10 cellular contexts compared by ENCODE assay signal in the genomic region with DNA sequence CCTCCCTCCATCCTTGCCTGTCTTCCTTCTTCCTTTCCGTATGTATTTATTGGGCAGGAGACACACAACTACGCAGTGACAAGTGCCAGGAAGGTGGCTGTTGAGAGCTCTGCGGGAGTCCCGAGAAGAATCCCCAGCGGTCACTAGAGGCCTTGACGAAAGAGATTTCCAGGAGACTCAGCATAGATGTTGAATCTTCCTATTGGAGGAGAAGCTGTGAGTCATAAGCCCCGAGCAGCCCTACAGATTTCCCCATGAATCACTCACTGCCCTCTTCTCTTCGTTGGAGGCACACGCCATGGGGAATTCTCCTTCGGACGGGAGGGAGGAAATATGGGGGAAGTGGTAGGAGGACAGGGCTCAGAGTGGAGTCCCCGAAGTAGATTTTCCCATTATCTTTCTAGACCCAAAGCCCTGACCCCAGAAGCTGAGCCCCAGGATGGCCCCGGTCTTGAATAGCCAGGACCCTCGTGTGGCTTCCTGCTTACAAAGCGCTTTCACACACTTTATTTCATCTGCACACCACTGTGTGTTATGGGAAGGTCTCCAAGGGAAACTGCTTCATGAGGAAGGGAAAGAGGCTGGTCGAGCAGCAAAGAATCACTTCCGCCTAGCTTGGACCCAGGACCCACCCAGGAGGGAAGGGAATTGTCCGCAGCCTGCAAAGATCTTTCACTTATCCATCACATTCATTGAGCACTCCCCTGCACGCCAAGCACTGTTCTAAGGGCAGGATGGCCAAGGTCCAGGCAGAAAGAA. TPM values are rescaled to one million over a fixed set of nuclear protein-coding genes. Genes with fewer than 3 reads are reported as not detected.
A peak's percentile ranks its signal among the peaks of the same experiment; 100 is the strongest.
DNase-seq lines count a peak whose midpoint lies in the region; ATAC-seq, FAIRE-seq and TF ChIP-seq lines count a peak whose summit lies in the region.
"Had no signal": no experiment of that assay in that cellular context is flagged by ENCODE, and none has a peak within 500 bp of the region (broad histone marks: within the 10 kb centered on the region; RNA-seq: fewer than 3 reads in every experiment).

No MANE protein-coding gene starts in this region.

- H3K27ac Mint-ChIP-seq in stimulated activated naive CD8-positive, alpha-beta T cell treated with anti-CD3 and anti-CD28 coated beads, Interleukin-15, amount 100 ng/mL, for 72 hours, result no peak overlapping the region

- TF ChIP-seq EP300 in SK-N-SH (IDR thresholded peaks at IDR 0.05; ENCODE audit: borderline replicate concordance in 1 of 2, low read depth in 1 of 2, low read length in 1 of 2), result no peak

- peak in 3 of 4 donors; percentile 39 to 82 (median 54) for ATAC-seq in pancreas
- ATAC-seq in GM18517 (IDR thresholded peaks at IDR 0.05; ENCODE audit: unreplicated experiment), result no peak
- ATAC-seq in HG03025 (IDR thresholded peaks at IDR 0.05; ENCODE audit: low FRiP score, unreplicated experiment), result no peak
- ATAC-seq in stimulated activated naive CD8-positive, alpha-beta T cell treated with anti-CD3 and anti-CD28 coated beads, Interleukin-15, amount 100 ng/mL, for 72 hours, result no peak

- H3K27ac ChIP-seq in SK-N-SH (ENCODE audit: low read depth in 2 of 2, low read length in 1 of 2) (peak overlapping the region in 1 of 2 experiments; percentile 84; a peak in 2 of 4 replicates), pancreas (no peak overlapping the region)

- H3K4me2 ChIP-seq in SK-N-SH, result peak overlapping the region; percentile 42; the same call in 1 of the 2 replicates

- FAIRE-seq in pancreas (lab: Jason Lieb, UNC) (no peak), frontal cortex (lab: Jason Lieb, UNC) (no peak)
- FAIRE-seq: keratinocyte had no signal

- H3K9me3 Mint-ChIP-seq in stimulated activated naive CD8-positive, alpha-beta T cell treated with anti-CD3 and anti-CD28 coated beads, Interleukin-15, amount 100 ng/mL, for 72 hours, result peaks cover 0 to 12% of the 10 kb centered on the region in 2 donors

- no peak overlapping the region for H3K4me3 ChIP-seq in SK-N-SH (ENCODE audit: low read depth in 2 of 2, low read length in 1 of 2)
- no peak overlapping the region for H3K4me3 ChIP-seq in fibroblast of villous mesenchyme (ENCODE audit: low read depth, low read length)
- no peak overlapping the region for H3K4me3 ChIP-seq in pancreas

- no peaks in the 10 kb centered on the region for H4K20me1 ChIP-seq in SK-N-SH (ENCODE audit: insufficient read depth)

- no peaks in the 10 kb centered on the region for H3K79me2 ChIP-seq in SK-N-SH (ENCODE audit: insufficient read depth)

- H3F3A ChIP-seq in SK-N-SH (replicated peaks; ENCODE audit: insufficient read depth), result no peaks in the 10 kb centered on the region

- peak overlapping the region; percentile 40 for H3K9ac ChIP-seq in SK-N-SH

- 41% methylated on average over 18 of the region's 19 CpGs for WGBS in SK-N-SH (ENCODE audit: low lambda C conversion rate)
- WGBS in pancreas, 2 donors, result 74 to 79% methylated on average over 19 of the region's 19 CpGs

- no peaks in the 10 kb centered on the region for H3K4me1 Mint-ChIP-seq in stimulated activated naive CD8-positive, alpha-beta T cell treated with anti-CD3 and anti-CD28 coated beads, Interleukin-15, amount 100 ng/mL, for 72 hours

- no peaks in the 10 kb centered on the region for H3K9me2 ChIP-seq in SK-N-SH

- peak overlapping the region; percentile 59; the same call in 1 of the 2 replicates for H2AFZ ChIP-seq in SK-N-SH (ENCODE audit: low read depth)

- H3K36me3 ChIP-seq in SK-N-SH (replicated peaks in 1 of 2; ENCODE audit: control insufficient read depth in 1 of 2, insufficient read depth in 2 of 2, low read length in 1 of 2) (no peaks in the 10 kb centered on the region), pancreas (no peaks in the 10 kb centered on the region)

- DNase-seq in Caki2 (ENCODE audit: low read depth) (peak; percentile 94), SK-N-SH (no peak), fibroblast of villous mesenchyme (ENCODE audit: low read depth) (peak; percentile 92), pancreas (no peak), frontal cortex (ENCODE audit: low spot score in 2 of 2) (no peak)
- DNase-seq in stimulated activated naive CD8-positive, alpha-beta T cell treated with anti-CD3 and anti-CD28 coated beads, Interleukin-15, amount 100 ng/mL, for 72 hours, result no peak
- DNase-seq: NCI-H446 had no signal

- H3K4me1 ChIP-seq in SK-N-SH (ENCODE audit: control insufficient read depth in 1 of 2, insufficient read depth in 2 of 2, low read depth in 1 of 2, low read length in 1 of 2) (0 out of 4 replicates have a peak, but pooled peaks cover 0 to 5% of the 10 kb centered on the region in 2 experiments), pancreas (no peaks in the 10 kb centered on the region)

- no peak for TF ChIP-seq RAD21 in SK-N-SH (IDR thresholded peaks at IDR 0.05; ENCODE audit: low read length)

- intact Hi-C loops in pancreas (cut with DNase I), result no loop called here

- H3K9me3 ChIP-seq in SK-N-SH, result 0 out of 2 replicates have a peak, but pooled peaks cover 7% of the 10 kb centered on the region
- no peaks in the 10 kb centered on the region for H3K9me3 ChIP-seq in pancreas

- H3K27me3 ChIP-seq in SK-N-SH (ENCODE audit: insufficient read depth) (no peaks in the 10 kb centered on the region), pancreas (no peaks in the 10 kb centered on the region)

- in situ Hi-C loops in Caki2 (cut with HindIII; ENCODE audit: low pct_unique_long_range_greater_than_20kb, low sequenced_read_pairs), result no loop called here

- POLR2A ChIA-PET in SK-N-SH (lab: Yijun Ruan, JAX), result no interaction called here

- no peaks in the 10 kb centered on the region for H3K27me3 Mint-ChIP-seq in stimulated activated naive CD8-positive, alpha-beta T cell treated with anti-CD3 and anti-CD28 coated beads, Interleukin-15, amount 100 ng/mL, for 72 hours

- CTCF ChIA-PET in SK-N-SH (lab: Yijun Ruan, JAX), result interaction anchor here (0.9 to 1.8 kb wide), 2 partner anchors 11 to 43 kb away, joined by 3 to 6 read pairs; no protein-coding TSS in a partner anchor

- H3K4me3 Mint-ChIP-seq in stimulated activated naive CD8-positive, alpha-beta T cell treated with anti-CD3 and anti-CD28 coated beads, Interleukin-15, amount 100 ng/mL, for 72 hours, result no peak overlapping the region

- TF ChIP-seq CTCF in SK-N-SH (IDR thresholded peaks at IDR 0.05), result no peak
- TF ChIP-seq CTCF in fibroblast of villous mesenchyme (IDR thresholded peaks at IDR 0.05; ENCODE audit: insufficient read depth, low read depth, low read length), result peak; percentile 14
- no peak for TF ChIP-seq CTCF in pancreas (IDR thresholded peaks at IDR 0.05)

TF ChIP-seq in SK-N-SH, 30 proteins besides CTCF, POLR2A, EP300 and RAD21 (continues in another document):
- TF ChIP-seq, protein P1, sequence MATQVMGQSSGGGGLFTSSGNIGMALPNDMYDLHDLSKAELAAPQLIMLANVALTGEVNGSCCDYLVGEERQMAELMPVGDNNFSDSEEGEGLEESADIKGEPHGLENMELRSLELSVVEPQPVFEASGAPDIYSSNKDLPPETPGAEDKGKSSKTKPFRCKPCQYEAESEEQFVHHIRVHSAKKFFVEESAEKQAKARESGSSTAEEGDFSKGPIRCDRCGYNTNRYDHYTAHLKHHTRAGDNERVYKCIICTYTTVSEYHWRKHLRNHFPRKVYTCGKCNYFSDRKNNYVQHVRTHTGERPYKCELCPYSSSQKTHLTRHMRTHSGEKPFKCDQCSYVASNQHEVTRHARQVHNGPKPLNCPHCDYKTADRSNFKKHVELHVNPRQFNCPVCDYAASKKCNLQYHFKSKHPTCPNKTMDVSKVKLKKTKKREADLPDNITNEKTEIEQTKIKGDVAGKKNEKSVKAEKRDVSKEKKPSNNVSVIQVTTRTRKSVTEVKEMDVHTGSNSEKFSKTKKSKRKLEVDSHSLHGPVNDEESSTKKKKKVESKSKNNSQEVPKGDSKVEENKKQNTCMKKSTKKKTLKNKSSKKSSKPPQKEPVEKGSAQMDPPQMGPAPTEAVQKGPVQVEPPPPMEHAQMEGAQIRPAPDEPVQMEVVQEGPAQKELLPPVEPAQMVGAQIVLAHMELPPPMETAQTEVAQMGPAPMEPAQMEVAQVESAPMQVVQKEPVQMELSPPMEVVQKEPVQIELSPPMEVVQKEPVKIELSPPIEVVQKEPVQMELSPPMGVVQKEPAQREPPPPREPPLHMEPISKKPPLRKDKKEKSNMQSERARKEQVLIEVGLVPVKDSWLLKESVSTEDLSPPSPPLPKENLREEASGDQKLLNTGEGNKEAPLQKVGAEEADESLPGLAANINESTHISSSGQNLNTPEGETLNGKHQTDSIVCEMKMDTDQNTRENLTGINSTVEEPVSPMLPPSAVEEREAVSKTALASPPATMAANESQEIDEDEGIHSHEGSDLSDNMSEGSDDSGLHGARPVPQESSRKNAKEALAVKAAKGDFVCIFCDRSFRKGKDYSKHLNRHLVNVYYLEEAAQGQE (IDR thresholded peaks at IDR 0.05; ENCODE audit: low read depth, low read length), result no peak
- TF ChIP-seq ELF1 (IDR thresholded peaks at IDR 0.05) (no peak), GABPA (IDR thresholded peaks at IDR 0.05; ENCODE audit: low read depth) (no peak), GATA2 (CRISPR knock-in tag; IDR thresholded peaks at IDR 0.05) (no peak)
- TF ChIP-seq, protein P2, sequence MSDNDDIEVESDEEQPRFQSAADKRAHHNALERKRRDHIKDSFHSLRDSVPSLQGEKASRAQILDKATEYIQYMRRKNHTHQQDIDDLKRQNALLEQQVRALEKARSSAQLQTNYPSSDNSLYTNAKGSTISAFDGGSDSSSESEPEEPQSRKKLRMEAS (IDR thresholded peaks at IDR 0.05; ENCODE audit: low read depth), result 0 out of 2 replicates have a peak, but pooled peaks have one; percentile 69
- TF ChIP-seq, protein P3, sequence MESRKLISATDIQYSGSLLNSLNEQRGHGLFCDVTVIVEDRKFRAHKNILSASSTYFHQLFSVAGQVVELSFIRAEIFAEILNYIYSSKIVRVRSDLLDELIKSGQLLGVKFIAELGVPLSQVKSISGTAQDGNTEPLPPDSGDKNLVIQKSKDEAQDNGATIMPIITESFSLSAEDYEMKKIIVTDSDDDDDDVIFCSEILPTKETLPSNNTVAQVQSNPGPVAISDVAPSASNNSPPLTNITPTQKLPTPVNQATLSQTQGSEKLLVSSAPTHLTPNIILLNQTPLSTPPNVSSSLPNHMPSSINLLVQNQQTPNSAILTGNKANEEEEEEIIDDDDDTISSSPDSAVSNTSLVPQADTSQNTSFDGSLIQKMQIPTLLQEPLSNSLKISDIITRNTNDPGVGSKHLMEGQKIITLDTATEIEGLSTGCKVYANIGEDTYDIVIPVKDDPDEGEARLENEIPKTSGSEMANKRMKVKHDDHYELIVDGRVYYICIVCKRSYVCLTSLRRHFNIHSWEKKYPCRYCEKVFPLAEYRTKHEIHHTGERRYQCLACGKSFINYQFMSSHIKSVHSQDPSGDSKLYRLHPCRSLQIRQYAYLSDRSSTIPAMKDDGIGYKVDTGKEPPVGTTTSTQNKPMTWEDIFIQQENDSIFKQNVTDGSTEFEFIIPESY (IDR thresholded peaks at IDR 0.05; ENCODE audit: borderline replicate concordance, low read depth), result no peak

RNA-seq across cellular contexts. Expression of a gene that starts 12.7 kb away (rescaled TPM):
- 143 and 159 TPM in 2 replicates for total RNA-seq in Caki2 (2014; rRNA removed; shearing (Covaris generic); ENCODE audit: low replicate concordance)
- polyA plus RNA-seq in SK-N-SH (2012; rRNA removed), result 373 and 455 TPM in 2 replicates
- 208 and 248 TPM in 2 replicates for polyA plus RNA-seq in SK-N-SH (2012; cell fraction: cytosol; rRNA removed)
- 873 and 891 TPM in 2 replicates for polyA plus RNA-seq in SK-N-SH (2012; cell fraction: nucleus; rRNA removed)
- total RNA-seq in fibroblast of villous mesenchyme, result 98.2 and 246 TPM in 2 replicates
- 100 to 1,000 TPM in 1 of 6 donors, 10 to 100 TPM in 5; 18.6 to 198 (median 55.5) TPM for total RNA-seq in pancreas
- 10 to 100 TPM; 46.3 to 75.1 TPM for polyA plus RNA-seq in pancreas
- 32.2 TPM for total RNA-seq in frontal cortex

Comparison
In these comparisons a context has a peak if more than half of its experiments do, and no peak if none do; other contexts are left out.
1. DNase-seq: peak in Caki2 (single experiment) and fibroblast of villous mesenchyme (single experiment); none in SK-N-SH (single experiment), pancreas (0 of 6), frontal cortex (0 of 2) and stimulated activated naive CD8-positive, alpha-beta T cell treated with anti-CD3 and anti-CD28 coated beads, Interleukin-15, amount 100 ng/mL, for 72 hours (0 of 2).
2. ATAC-seq: peak in pancreas (3 of 4); none in GM18517 (single experiment), HG03025 (single experiment) and stimulated activated naive CD8-positive, alpha-beta T cell treated with anti-CD3 and anti-CD28 coated beads, Interleukin-15, amount 100 ng/mL, for 72 hours (single experiment).